In the genomic region with DNA sequence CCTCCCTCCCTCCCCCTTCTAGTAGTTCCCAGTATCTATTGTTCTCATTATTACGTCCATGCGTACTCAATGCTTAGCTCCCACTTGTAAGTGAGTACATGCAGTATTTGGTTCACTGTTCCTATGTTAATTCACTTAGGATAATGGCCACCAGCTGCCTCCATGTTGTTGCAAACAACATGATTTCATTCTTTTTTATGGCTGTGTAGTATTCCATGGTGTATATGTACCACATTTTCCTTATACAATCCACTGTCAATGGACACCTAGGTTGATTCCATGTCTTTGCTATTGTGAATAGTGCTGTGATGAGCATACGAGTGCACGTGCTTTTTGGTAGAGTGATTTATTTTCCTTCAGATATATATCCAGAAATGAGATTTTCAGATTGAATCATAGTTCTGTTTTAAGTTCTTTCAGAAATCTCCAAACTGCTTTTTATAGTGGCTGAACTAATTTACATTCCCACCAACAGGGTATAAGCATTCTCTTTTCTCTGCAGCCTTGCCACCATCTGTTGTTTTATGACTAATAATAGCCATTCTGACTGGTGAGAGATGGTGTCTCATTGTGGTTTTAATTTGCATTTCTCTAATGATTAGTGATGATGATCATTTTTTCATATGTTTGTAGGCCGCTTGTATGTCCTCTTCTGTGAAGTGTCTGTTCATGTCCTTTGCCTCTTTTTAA, we compare ENCODE assay signal across 1 cellular context.
TF ChIP-seq lines count a peak whose summit lies in the region.

No MANE protein-coding gene starts in this region.

TF ChIP-seq in K562, 482 proteins besides CTCF, POLR2A, EP300 and RAD21:
- peak; percentile 57 for TF ChIP-seq ZNF146 (CRISPR knock-in tag; IDR thresholded peaks at IDR 0.05; ENCODE audit: unreplicated experiment)
- no peak for TF ChIP-seq RHOXF2B (CRISPR knock-in tag; conservative IDR thresholded peaks at IDR 0.05)
- TF ChIP-seq CCNT2 (IDR thresholded peaks at IDR 0.05; ENCODE audit: borderline replicate concordance, extremely low read depth, insufficient read length, low read depth, low read length) = no peak
